Comparison of ENCODE assay signal across 18 cellular contexts in the genomic region with DNA sequence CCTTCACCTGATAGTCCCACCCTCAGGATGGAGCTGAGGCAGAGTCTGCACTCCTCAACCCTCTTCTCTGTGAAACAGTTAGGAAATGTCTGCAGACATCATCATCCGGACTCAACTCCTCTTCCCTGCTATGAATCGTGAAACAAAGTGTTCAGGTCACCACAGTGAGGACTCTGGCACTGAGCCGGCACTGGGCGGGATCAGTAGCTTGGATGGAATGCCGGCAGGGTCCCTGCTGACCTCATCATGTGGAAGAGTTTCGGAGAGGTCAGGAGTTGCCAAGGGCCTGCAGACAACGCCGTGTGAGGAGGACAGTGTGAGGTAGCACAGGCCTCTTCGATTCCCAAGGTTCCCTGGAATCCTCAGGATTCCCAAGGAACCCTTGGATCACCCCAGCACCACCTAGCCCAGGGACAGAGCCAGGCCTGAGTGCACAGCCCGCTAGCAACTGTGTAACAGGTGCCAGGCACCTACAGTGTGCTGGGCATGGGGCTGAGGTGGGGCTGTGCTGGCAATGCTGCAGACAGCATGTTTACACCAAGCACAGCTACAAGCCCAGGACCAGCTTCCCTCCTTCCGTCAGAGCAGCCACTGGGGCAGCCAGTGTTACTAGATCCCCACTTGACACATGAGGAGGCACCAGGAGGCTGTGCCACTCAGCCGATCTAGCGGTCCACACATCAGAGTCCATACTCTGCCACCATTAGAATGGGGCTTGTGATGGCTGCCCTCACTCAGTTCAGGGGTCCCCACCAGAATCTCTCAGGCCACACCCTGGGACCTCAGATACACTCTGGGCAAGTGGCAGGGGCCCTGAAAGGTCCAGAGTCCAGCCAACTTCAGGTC. TPM values are rescaled to one million over a fixed set of nuclear protein-coding genes. Genes with fewer than 3 reads are reported as not detected.
A peak's percentile ranks its signal among the peaks of the same experiment; 100 is the strongest.
DNase-seq lines count a peak whose midpoint lies in the region; ATAC-seq, FAIRE-seq and TF ChIP-seq lines count a peak whose summit lies in the region.
"Had no signal": no experiment of that assay in that cellular context is flagged by ENCODE, and none has a peak within 500 bp of the region (broad histone marks: within the 10 kb centered on the region; RNA-seq: fewer than 3 reads in every experiment).

No MANE protein-coding gene starts in this region.

- H3K9me2 ChIP-seq in hepatocyte (replicated peaks; ENCODE audit: insufficient read depth), result no peaks in the 10 kb centered on the region

- H4K20me1 ChIP-seq in hepatocyte (ENCODE audit: insufficient read depth, poor library complexity, severe bottlenecking), result no peaks in the 10 kb centered on the region

- H3K36me3 ChIP-seq in bronchial epithelial cell (ENCODE audit: control insufficient read depth, insufficient read depth, low read length) (no peaks in the 10 kb centered on the region), hepatocyte (replicated peaks; ENCODE audit: insufficient read depth, low read depth) (no peaks in the 10 kb centered on the region)
- H3K36me3 ChIP-seq: adrenal gland, neutrophil, thoracic aorta had no signal

- intact Hi-C loops in posterior vena cava (cut with DNase I), result no loop called here

- FAIRE-seq in bronchial epithelial cell (lab: Jason Lieb, UNC) (peak; percentile 50), GM19239 (lab: Jason Lieb, UNC) (no peak)
- FAIRE-seq: keratinocyte had no signal

- peak; percentile 38 for DNase-seq in AG08396 (ENCODE audit: low spot score)
- DNase-seq in bronchial epithelial cell (ENCODE audit: low read depth), result no peak
- DNase-seq in hepatocyte (ENCODE audit: low spot score), result peak; percentile 57
- peak; percentile 78 for DNase-seq in posterior vena cava (ENCODE audit: low spot score)
- no peak for DNase-seq in GM19239 (ENCODE audit: insufficient read length, low spot score)
- DNase-seq in DMS53 (lab: John Stamatoyannopoulos, UW), result no peak
- DNase-seq in HUDEP-2 (lab: John Stamatoyannopoulos, UW; ENCODE audit: unreplicated experiment in 76 of 76), result no peak
- DNase-seq: ACHN, COR-L47, foreskin fibroblast, NCI-H1092, NCI-H2227 treated with DMSO at 0.1 percent for 48 hours, SW 1271 had no signal

- WGBS in hepatocyte (ENCODE audit: low lambda C conversion rate, missing lambda C conversion rate), result 81% methylated on average over 13 of the region's 13 CpGs

- H2AFZ ChIP-seq in hepatocyte, result no peak overlapping the region

- no peak overlapping the region for H3K4me3 ChIP-seq in bronchial epithelial cell (ENCODE audit: low read depth, low read length)
- no peak overlapping the region for H3K4me3 ChIP-seq in hepatocyte
- H3K4me3 ChIP-seq: adrenal gland, thoracic aorta had no signal

- H3K9me3 ChIP-seq in hepatocyte (ENCODE audit: low read depth), result no peaks in the 10 kb centered on the region
- H3K9me3 ChIP-seq: adrenal gland, neutrophil, thoracic aorta had no signal

- H3K27me3 ChIP-seq in bronchial epithelial cell (ENCODE audit: control insufficient read depth, insufficient read depth, low read length), result peaks cover 2% of the 10 kb centered on the region
- no peaks in the 10 kb centered on the region for H3K27me3 ChIP-seq in hepatocyte
- H3K27me3 ChIP-seq: adrenal gland, neutrophil had no signal

- H3K79me2 ChIP-seq in hepatocyte, result peaks cover 3% of the 10 kb centered on the region

- H3K4me1 ChIP-seq in hepatocyte (ENCODE audit: insufficient read depth), result peaks cover 13% of the 10 kb centered on the region
- H3K4me1 ChIP-seq: adrenal gland had no signal

- peak overlapping the region; percentile 99 for H3K27ac ChIP-seq in hepatocyte
- H3K27ac ChIP-seq: adrenal gland, neutrophil, thoracic aorta had no signal

- ATAC-seq in GM21360 (IDR thresholded peaks at IDR 0.05; ENCODE audit: unreplicated experiment), result no peak

- TF ChIP-seq CTCF in bronchial epithelial cell (IDR thresholded peaks at IDR 0.05; ENCODE audit: insufficient read depth, low read length, severe bottlenecking) (no peak), hepatocyte (IDR thresholded peaks at IDR 0.05; ENCODE audit: poor library complexity) (no peak)

- no peak overlapping the region for H3K4me2 ChIP-seq in hepatocyte

RNA-seq across cellular contexts. Expression of a gene that starts 0.7 kb away (rescaled TPM):
- total RNA-seq in bronchial epithelial cell (not detected in 2 replicates), hepatocyte (0.27 and 0.64 TPM in 2 replicates), posterior vena cava (not detected)
- polyA plus RNA-seq in hepatocyte, result 0.59 and 0.71 TPM in 2 replicates
- total RNA-seq: adrenal gland, thoracic aorta had no signal
- polyA plus RNA-seq: adrenal gland, keratinocyte had no signal

Comparison
In these comparisons a context has a peak if more than half of its experiments do, and no peak if none do; other contexts are left out.
1. DNase-seq: peak in AG08396 (single experiment), hepatocyte (single experiment) and posterior vena cava (single experiment); none in bronchial epithelial cell (single experiment), GM19239 (single experiment), DMS53 (single experiment) and HUDEP-2 (0 of 76).